Comparison of ENCODE assay signal across 9 cellular contexts in the genomic region with DNA sequence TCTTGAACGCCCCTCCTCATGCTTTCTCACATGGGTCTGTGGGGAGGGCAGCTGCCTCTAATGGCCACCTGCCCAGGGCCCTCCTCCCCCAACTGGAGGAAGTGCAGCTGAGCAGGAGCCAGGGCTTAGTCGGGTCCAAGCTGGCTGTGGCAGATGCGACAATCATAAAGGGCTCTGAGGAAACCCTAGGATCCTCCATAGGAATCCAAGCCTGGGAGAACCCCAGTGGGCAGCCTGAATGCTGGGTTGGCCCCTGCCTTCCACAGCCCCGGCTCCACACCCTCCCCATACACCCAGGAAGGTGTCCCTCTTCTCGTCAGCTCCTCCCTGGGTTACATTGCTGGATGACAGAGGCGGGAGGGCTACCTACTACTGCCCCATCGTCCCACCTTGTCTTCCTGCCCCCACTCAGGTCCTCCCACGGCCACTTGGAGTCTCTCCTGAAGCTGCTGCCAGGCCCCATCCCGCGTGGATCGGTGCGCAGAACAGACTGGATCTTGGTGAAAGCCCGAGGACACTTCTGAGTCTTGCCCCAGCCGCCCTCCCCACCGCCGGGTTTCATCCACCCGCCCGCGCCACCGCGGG. TPM values are rescaled to one million over a fixed set of nuclear protein-coding genes. Genes with fewer than 3 reads are reported as not detected.
DNase-seq lines count a peak whose midpoint lies in the region; ATAC-seq and TF ChIP-seq lines count a peak whose summit lies in the region.
"Had no signal": no experiment of that assay in that cellular context is flagged by ENCODE, and none has a peak within 500 bp of the region (broad histone marks: within the 10 kb centered on the region; RNA-seq: fewer than 3 reads in every experiment).

No MANE protein-coding gene starts in this region.

- H4K20me1 ChIP-seq in DND-41 (ENCODE audit: insufficient read depth, low read length) = peaks cover 14% of the 10 kb centered on the region

- H2AK5ac ChIP-seq in trophoblast cell (ENCODE audit: low read length) = peak overlapping the region; percentile 23

- peak overlapping the region; percentile 77 for H2BK12ac ChIP-seq in trophoblast cell (ENCODE audit: low read length)

- DNase-seq in DND-41 (no peak), NCI-H69 (lab: John Stamatoyannopoulos, UW) (peak; percentile 47), esophagus muscularis mucosa (ENCODE audit: extremely low spot score) (no peak), trophoblast cell (no peak), mesenteric fat pad (ENCODE audit: low spot score) (no peak), cerebellum (ENCODE audit: low spot score) (no peak), DMS79 (lab: John Stamatoyannopoulos, UW) (no peak)
- no peak for DNase-seq in effector CD4-positive, alpha-beta T cell

- peak overlapping the region; percentile 49; the same call in 1 of the 2 replicates for H3K9ac ChIP-seq in DND-41 (ENCODE audit: low read depth, low read length)
- no peak overlapping the region for H3K9ac ChIP-seq in trophoblast cell (ENCODE audit: low read length)

- H3K4me3 ChIP-seq in DND-41 (ENCODE audit: low read depth in 1 of 2, low read length in 2 of 2) (peak overlapping the region in 1 of 2 experiments; percentile 53; a peak in 2 of 4 replicates), esophagus muscularis mucosa (peak overlapping the region; percentile 59 to 72 (median 66)), trophoblast cell (ENCODE audit: low read depth, low read length) (no peak overlapping the region)

- no peak overlapping the region for H4K12ac ChIP-seq in trophoblast cell (ENCODE audit: low read depth, low read length)

- intact Hi-C loops in esophagus muscularis mucosa (cut with DNase I) = no loop called here

- TF ChIP-seq EP300 in esophagus muscularis mucosa (IDR thresholded peaks at IDR 0.05) = no peak

- H3K9me3 ChIP-seq in DND-41 (ENCODE audit: insufficient read depth, low read length, severe bottlenecking) (no peaks in the 10 kb centered on the region), esophagus muscularis mucosa (no peaks in the 10 kb centered on the region), trophoblast cell (ENCODE audit: insufficient read depth, low read depth, low read length) (no peaks in the 10 kb centered on the region)

- H2AFZ ChIP-seq in DND-41 (ENCODE audit: low read depth, low read length) (no peak overlapping the region; the same call in 1 of the 2 replicates), trophoblast cell (ENCODE audit: insufficient read depth, low read length, poor library complexity) (peak overlapping the region; percentile 20)

- H2BK120ac ChIP-seq in trophoblast cell (ENCODE audit: insufficient read depth, low read length, poor library complexity) = peak overlapping the region; percentile 64

- no peak for TF ChIP-seq POLR2A in esophagus muscularis mucosa (IDR thresholded peaks at IDR 0.05; ENCODE audit: low read depth)

- TF ChIP-seq CTCF in DND-41 (IDR thresholded peaks at IDR 0.05; ENCODE audit: borderline replicate concordance, extremely low read depth, low read length, poor library complexity, severe bottlenecking) = no peak
- no peak for TF ChIP-seq CTCF in esophagus muscularis mucosa (IDR thresholded peaks at IDR 0.05)

- no peak for ATAC-seq in DND-41 (ENCODE audit: insufficient read depth, low read depth)

- peak overlapping the region; percentile 82 for H3K14ac ChIP-seq in trophoblast cell (ENCODE audit: low read length)

- no peaks in the 10 kb centered on the region for H3K36me3 ChIP-seq in DND-41 (ENCODE audit: insufficient read depth, low read length)
- no peaks in the 10 kb centered on the region for H3K36me3 ChIP-seq in esophagus muscularis mucosa
- no peaks in the 10 kb centered on the region for H3K36me3 ChIP-seq in trophoblast cell (ENCODE audit: control insufficient read depth in 1 of 2, insufficient read depth in 2 of 2, low read length in 2 of 2)

- H3K79me2 ChIP-seq in DND-41 (ENCODE audit: insufficient read depth, low read length) (no peaks in the 10 kb centered on the region), trophoblast cell (ENCODE audit: control insufficient read depth, insufficient read depth, low read length, poor library complexity) (no peaks in the 10 kb centered on the region)

- H3K23ac ChIP-seq in trophoblast cell (ENCODE audit: low read length) = no peak overlapping the region

- 0 out of 2 replicates have a peak overlapping the region, but pooled peaks have one; percentile 2 for H3K27ac ChIP-seq in DND-41 (ENCODE audit: low read length)
- peak overlapping the region; percentile 63 to 77 (median 66) for H3K27ac ChIP-seq in esophagus muscularis mucosa (replicated peaks in 1 of 4)
- H3K27ac ChIP-seq in trophoblast cell (ENCODE audit: low read depth, low read length) = peak overlapping the region; percentile 31

- peaks cover 10% of the 10 kb centered on the region for H3K79me1 ChIP-seq in trophoblast cell (ENCODE audit: low read length)

- peaks cover 24% of the 10 kb centered on the region for H3K4me1 ChIP-seq in DND-41 (ENCODE audit: insufficient read depth, low read length)
- peaks cover 15 to 25% (median 20%) of the 10 kb centered on the region in 4 donors for H3K4me1 ChIP-seq in esophagus muscularis mucosa
- H3K4me1 ChIP-seq in trophoblast cell (ENCODE audit: control insufficient read depth in 1 of 2, insufficient read depth in 2 of 2, low read length in 2 of 2) = peaks cover 27 to 29% of the 10 kb centered on the region in 2 experiments

- H4K8ac ChIP-seq in trophoblast cell (ENCODE audit: low read depth, low read length) = peak overlapping the region; percentile 79

- H2BK5ac ChIP-seq in trophoblast cell (ENCODE audit: low read depth, low read length, poor library complexity) = peak overlapping the region; percentile 20

- H3K18ac ChIP-seq in trophoblast cell (ENCODE audit: low read length) = peak overlapping the region; percentile 75

- H3K4ac ChIP-seq in trophoblast cell (ENCODE audit: low read depth, low read length) = peak overlapping the region; percentile 29

- H3K27me3 ChIP-seq in DND-41 (ENCODE audit: insufficient read depth, low read length, poor library complexity) = peaks cover 25% of the 10 kb centered on the region
- H3K27me3 ChIP-seq in esophagus muscularis mucosa = no peaks in the 10 kb centered on the region
- H3K27me3 ChIP-seq in trophoblast cell (ENCODE audit: insufficient read depth, low read length) = peaks cover 13% of the 10 kb centered on the region

- H4K91ac ChIP-seq in trophoblast cell (ENCODE audit: low read depth, low read length) = peak overlapping the region; percentile 44

- 25% methylated on average over 4 of the region's 21 CpGs for WGBS in esophagus muscularis mucosa
- no CpG with 5 or more reads among the region's 21 CpGs for WGBS in trophoblast cell (ENCODE audit: extremely low coverage, insufficient coverage, insufficient read length)

- H3K4me2 ChIP-seq in DND-41 (ENCODE audit: insufficient read depth, low read length) (peak overlapping the region; percentile 85), trophoblast cell (ENCODE audit: low read length) (peak overlapping the region; percentile 66)

RNA-seq across cellular contexts. Expression of a gene that starts 15.6 kb away (rescaled TPM):
- 10 to 100 TPM; 20.6 to 39.8 (median 30.6) TPM for total RNA-seq in esophagus muscularis mucosa
- 61.5 and 63.3 TPM in 2 replicates for polyA plus RNA-seq in trophoblast cell (2013)
- total RNA-seq in mesenteric fat pad = 48.7 TPM
- total RNA-seq in cerebellum = 34.3 TPM

RNA-seq across cellular contexts. Expression of a gene that starts 24.9 kb away (rescaled TPM):
- total RNA-seq in esophagus muscularis mucosa (1 to 10 TPM; 2.7 to 4.0 (median 3.3) TPM), mesenteric fat pad (12.5 TPM), cerebellum (16.6 TPM)
- polyA plus RNA-seq in trophoblast cell (2013) = 0.81 and 0.86 TPM in 2 replicates
- total RNA-seq: NCI-H460 had no signal

RNA-seq across cellular contexts. Expression of a gene that starts 52.3 kb away (rescaled TPM):
- total RNA-seq in esophagus muscularis mucosa (under 1 TPM in 3 of 4 donors, not detected in 1; 0.23 to 0.42 (median 0.33) TPM), mesenteric fat pad (0.55 TPM), cerebellum (1.5 TPM)
- polyA plus RNA-seq in trophoblast cell (2013) = 0.17 and 0.26 TPM in 2 replicates

Comparison
In these comparisons a context has a peak if more than half of its experiments do, and no peak if none do; other contexts are left out.
1. H3K27ac ChIP-seq: peak in every context shown above with its lines; median percentile 66 in esophagus muscularis mucosa; 31 in trophoblast cell; 2 in DND-41.